Comparison of ENCODE assay signal across 18 cellular contexts in the genomic region with DNA sequence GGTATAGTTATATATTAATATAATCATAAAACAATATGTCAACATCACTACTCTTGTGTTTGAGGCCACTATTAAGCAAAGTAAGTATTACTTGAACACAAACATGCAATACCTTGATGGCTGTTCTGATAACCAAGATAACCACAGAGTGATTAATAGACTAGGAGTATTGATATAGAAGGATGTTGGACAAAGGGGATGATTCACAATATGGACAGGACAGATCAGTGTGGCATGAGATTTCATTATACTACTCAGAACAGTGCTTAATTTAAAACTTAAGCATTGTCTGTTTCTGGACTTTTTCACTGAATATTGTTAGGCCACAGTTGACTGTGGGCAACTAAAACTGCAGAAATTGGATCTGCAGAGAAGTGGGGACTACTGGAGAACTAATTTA.
"Had no signal": no experiment of that assay in that cellular context is flagged by ENCODE, and none has a peak within 500 bp of the region (broad histone marks: within the 10 kb centered on the region; RNA-seq: fewer than 3 reads in every experiment).

No MANE protein-coding gene starts in this region.

- H3K4me3 Mint-ChIP-seq: naive thymus-derived CD8-positive, alpha-beta T cell; stimulated activated naive B cell treated with anti-CD40 and anti-IgM and Interleukin-4, amounts not matched to agents 10 μg/mL and 1 μg/mL and 100 μg/mL, for 72 hours; stimulated activated naive CD8-positive, alpha-beta T cell treated with anti-CD3 and anti-CD28 coated beads, Interleukin-15, amount 100 ng/mL, for 72 hours had no signal

- DNase-seq: effector CD4-positive, alpha-beta T cell; heart left ventricle; hypothalamus; mucosa of descending colon; naive thymus-derived CD8-positive, alpha-beta T cell; psoas muscle; retina; right lobe of liver; stimulated activated CD4-positive, alpha-beta T cell treated with anti-CD3 and anti-CD28 coated beads, Interleukin-4, amount 100 ng/mL, for 1 hour; stimulated activated naive B cell treated with anti-CD40 and anti-IgM and Interleukin-4, amounts not matched to agents 10 μg/mL and 1 μg/mL and 100 μg/mL, for 72 hours; stimulated activated naive CD8-positive, alpha-beta T cell treated with anti-CD3 and anti-CD28 coated beads, Interleukin-15, amount 100 ng/mL, for 72 hours; testis; upper lobe of right lung had no signal

- H3K27me3 Mint-ChIP-seq: naive thymus-derived CD8-positive, alpha-beta T cell; stimulated activated naive B cell treated with anti-CD40 and anti-IgM and Interleukin-4, amounts not matched to agents 10 μg/mL and 1 μg/mL and 100 μg/mL, for 72 hours; stimulated activated naive CD8-positive, alpha-beta T cell treated with anti-CD3 and anti-CD28 coated beads, Interleukin-15, amount 100 ng/mL, for 72 hours had no signal

- H3K27ac ChIP-seq: heart left ventricle, neutrophil, psoas muscle, right lobe of liver, testis, tibial nerve, upper lobe of right lung, vagina had no signal

- H3K4me3 ChIP-seq: heart left ventricle, mucosa of descending colon, psoas muscle, right lobe of liver, testis, tibial nerve, upper lobe of right lung, vagina had no signal

- H3K4me1 Mint-ChIP-seq: naive thymus-derived CD8-positive, alpha-beta T cell; stimulated activated naive B cell treated with anti-CD40 and anti-IgM and Interleukin-4, amounts not matched to agents 10 μg/mL and 1 μg/mL and 100 μg/mL, for 72 hours; stimulated activated naive CD8-positive, alpha-beta T cell treated with anti-CD3 and anti-CD28 coated beads, Interleukin-15, amount 100 ng/mL, for 72 hours had no signal

- H3K36me3 ChIP-seq: heart left ventricle, neutrophil, right lobe of liver, tibial nerve, upper lobe of right lung, vagina had no signal

- H3K9me3 ChIP-seq: neutrophil, psoas muscle, right lobe of liver, testis, tibial nerve, upper lobe of right lung, vagina had no signal

- H3K36me3 Mint-ChIP-seq: naive thymus-derived CD8-positive, alpha-beta T cell; stimulated activated naive B cell treated with anti-CD40 and anti-IgM and Interleukin-4, amounts not matched to agents 10 μg/mL and 1 μg/mL and 100 μg/mL, for 72 hours had no signal

- ATAC-seq: esophagus mucosa; heart left ventricle; left lobe of liver; mucosa of descending colon; naive thymus-derived CD8-positive, alpha-beta T cell; psoas muscle; right lobe of liver; stimulated activated naive B cell treated with anti-CD40 and anti-IgM and Interleukin-4, amounts not matched to agents 10 μg/mL and 1 μg/mL and 100 μg/mL, for 72 hours; stimulated activated naive CD8-positive, alpha-beta T cell treated with anti-CD3 and anti-CD28 coated beads, Interleukin-15, amount 100 ng/mL, for 72 hours; upper lobe of right lung had no signal

- H3K27me3 ChIP-seq: heart left ventricle, neutrophil, right lobe of liver, testis, tibial nerve, upper lobe of right lung, vagina had no signal

- H3K27ac Mint-ChIP-seq: naive thymus-derived CD8-positive, alpha-beta T cell; stimulated activated naive B cell treated with anti-CD40 and anti-IgM and Interleukin-4, amounts not matched to agents 10 μg/mL and 1 μg/mL and 100 μg/mL, for 72 hours; stimulated activated naive CD8-positive, alpha-beta T cell treated with anti-CD3 and anti-CD28 coated beads, Interleukin-15, amount 100 ng/mL, for 72 hours had no signal

- H3K4me1 ChIP-seq: heart left ventricle, psoas muscle, right lobe of liver, testis, tibial nerve, upper lobe of right lung, vagina had no signal
